ENCODE assay signal across 10 cellular contexts in the genomic region with DNA sequence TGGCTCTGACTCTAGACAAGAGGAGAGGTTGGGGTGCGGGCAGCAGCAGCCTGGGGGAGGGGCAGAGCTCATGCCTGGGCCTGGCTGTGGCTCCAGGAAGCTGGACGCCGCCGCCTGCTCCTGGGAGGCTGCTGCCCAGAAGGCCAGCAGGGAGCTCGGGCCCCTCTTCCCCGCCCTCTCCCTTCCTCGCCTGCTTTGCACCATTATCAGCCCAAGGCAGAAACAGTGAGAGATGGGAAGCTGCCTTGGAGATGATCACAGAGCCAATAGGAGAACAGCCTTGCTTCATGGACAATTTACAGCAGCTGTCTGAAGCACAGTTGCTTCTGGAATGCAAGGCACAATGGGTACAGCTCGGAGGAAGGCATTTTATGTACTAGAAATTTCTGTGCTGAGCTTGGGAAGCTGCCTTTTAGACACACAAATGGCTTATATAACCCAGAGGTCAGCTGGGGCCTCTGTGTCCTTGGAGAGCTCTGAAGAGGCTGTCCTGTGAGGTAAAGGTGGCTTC. TPM values are rescaled to one million over a fixed set of nuclear protein-coding genes. Genes with fewer than 3 reads are reported as not detected.
DNase-seq lines count a peak whose midpoint lies in the region; ATAC-seq and TF ChIP-seq lines count a peak whose summit lies in the region.
"Had no signal": no experiment of that assay in that cellular context is flagged by ENCODE, and none has a peak within 500 bp of the region (broad histone marks: within the 10 kb centered on the region; RNA-seq: fewer than 3 reads in every experiment).

No MANE protein-coding gene starts in this region.

- peaks cover 13% of the 10 kb centered on the region; the same call in 1 of the 2 replicates for H3K9me3 Mint-ChIP-seq in WTC11
- H3K9me3 Mint-ChIP-seq in effector memory CD8-positive, alpha-beta T cell: no peaks in the 10 kb centered on the region
- H3K9me3 Mint-ChIP-seq: central memory CD8-positive, alpha-beta T cell had no signal

- CTCF ChIA-PET in WTC11 (lab: Charles Lee): interaction anchor here (0.7 to 2.7 kb wide), 6 partner anchors 16 to 155 kb away, joined by 3 to 15 read pairs (median 4); no protein-coding TSS in a partner anchor

- TF ChIP-seq POLR2A in ovary (IDR thresholded peaks at IDR 0.05): no peak

- no peak for TF ChIP-seq EP300 in ovary (IDR thresholded peaks at IDR 0.05)

- H3K36me3 ChIP-seq in cardiac muscle cell (no peaks in the 10 kb centered on the region), ovary (no peaks in the 10 kb centered on the region)

- WGBS in ovary, 3 donors: 0 to 2% (median 2%) methylated on average over 8 of the region's 8 CpGs

- H3K4me1 Mint-ChIP-seq in WTC11: peaks cover 26% of the 10 kb centered on the region
- H3K4me1 Mint-ChIP-seq in effector memory CD8-positive, alpha-beta T cell (ENCODE audit: low read depth in 2 of 2): peaks cover 0 to 4% of the 10 kb centered on the region in 2 donors
- H3K4me1 Mint-ChIP-seq: central memory CD8-positive, alpha-beta T cell had no signal

- no peaks in the 10 kb centered on the region for H3K27me3 ChIP-seq in cardiac muscle cell
- H3K27me3 ChIP-seq in ovary: no peaks in the 10 kb centered on the region

- no peaks in the 10 kb centered on the region for H3K9me3 ChIP-seq in cardiac muscle cell (ENCODE audit: low read depth)
- H3K9me3 ChIP-seq in ovary: no peaks in the 10 kb centered on the region

- TF ChIP-seq CTCF in WTC11 (IDR thresholded peaks at IDR 0.05) (no peak), cardiac muscle cell (IDR thresholded peaks at IDR 0.05; ENCODE audit: low read depth, low read length) (no peak), ovary (IDR thresholded peaks at IDR 0.05) (no peak)

- ATAC-seq in WTC11: peak; percentile 85
- ATAC-seq in HG03135 (IDR thresholded peaks at IDR 0.05; ENCODE audit: unreplicated experiment): no peak
- no peak for ATAC-seq in effector memory CD8-positive, alpha-beta T cell (replicated peaks)
- ATAC-seq in GM21381 (IDR thresholded peaks at IDR 0.05; ENCODE audit: unreplicated experiment): no peak

- POLR2A ChIA-PET in WTC11 (lab: Charles Lee): no interaction called here

- peak; percentile 79 for DNase-seq in AG20443 (ENCODE audit: low spot score)
- peak; percentile 58 for DNase-seq in WTC11 (ENCODE audit: low spot score)
- peak; percentile 74 to 78 for DNase-seq in cardiac muscle cell (ENCODE audit: low read depth in 1 of 2, low spot score in 1 of 2)
- peak; percentile 73 to 88 (median 84) for DNase-seq in ovary
- DNase-seq in NCI-H524 (lab: John Stamatoyannopoulos, UW): no peak
- no peak for DNase-seq in effector memory CD8-positive, alpha-beta T cell
- DNase-seq: stimulated activated CD4-positive, alpha-beta T cell treated with anti-CD3 and anti-CD28 coated beads, Interleukin-15, amount 100 ng/mL, for 24 hours had no signal

- H3K4me3 ChIP-seq in cardiac muscle cell (no peak overlapping the region), ovary (no peak overlapping the region)

- H3K4me1 ChIP-seq in cardiac muscle cell (ENCODE audit: low read depth) (peaks cover 18% of the 10 kb centered on the region), ovary (ENCODE audit: insufficient read depth) (peaks cover 8% of the 10 kb centered on the region)

- H3K27ac ChIP-seq in cardiac muscle cell (peak overlapping the region; percentile 74), ovary (peak overlapping the region; percentile 80 to 83)

- H3K4me3 Mint-ChIP-seq in WTC11: no peak overlapping the region
- no peak overlapping the region for H3K4me3 Mint-ChIP-seq in effector memory CD8-positive, alpha-beta T cell
- H3K4me3 Mint-ChIP-seq: central memory CD8-positive, alpha-beta T cell had no signal

- H3K36me3 Mint-ChIP-seq in WTC11: no peaks in the 10 kb centered on the region
- H3K36me3 Mint-ChIP-seq in effector memory CD8-positive, alpha-beta T cell (ENCODE audit: insufficient read depth): no peaks in the 10 kb centered on the region

- intact Hi-C loops in ovary (cut with DNase I): loop anchor here in 1 of 4 donors (10.0 kb wide), 1 partner anchor 93 kb away; no protein-coding TSS in a partner anchor

- no peaks in the 10 kb centered on the region; the same call in 1 of the 2 replicates for H3K27me3 Mint-ChIP-seq in WTC11 (ENCODE audit: low read depth)
- H3K27me3 Mint-ChIP-seq in effector memory CD8-positive, alpha-beta T cell: peaks cover 7 to 16% of the 10 kb centered on the region in 2 donors

- no peak overlapping the region for H3K27ac Mint-ChIP-seq in WTC11
- H3K27ac Mint-ChIP-seq in effector memory CD8-positive, alpha-beta T cell: no peak overlapping the region

TF ChIP-seq in WTC11, 78 proteins besides CTCF, POLR2A, EP300 and RAD21:
- TF ChIP-seq KAT7 (CRISPR knock-in tag; IDR thresholded peaks at IDR 0.05; ENCODE audit: borderline replicate concordance) (no peak), MYBL2 (CRISPR knock-in tag; IDR thresholded peaks at IDR 0.05) (no peak), ZNF416 (CRISPR knock-in tag; IDR thresholded peaks at IDR 0.05) (no peak), FOXK1 (CRISPR knock-in tag; IDR thresholded peaks at IDR 0.05) (no peak), HMGA2 (CRISPR knock-in tag; IDR thresholded peaks at IDR 0.05) (no peak), ZNF219 (CRISPR knock-in tag; IDR thresholded peaks at IDR 0.05; ENCODE audit: borderline replicate concordance) (no peak)
- TF ChIP-seq, protein P1, sequence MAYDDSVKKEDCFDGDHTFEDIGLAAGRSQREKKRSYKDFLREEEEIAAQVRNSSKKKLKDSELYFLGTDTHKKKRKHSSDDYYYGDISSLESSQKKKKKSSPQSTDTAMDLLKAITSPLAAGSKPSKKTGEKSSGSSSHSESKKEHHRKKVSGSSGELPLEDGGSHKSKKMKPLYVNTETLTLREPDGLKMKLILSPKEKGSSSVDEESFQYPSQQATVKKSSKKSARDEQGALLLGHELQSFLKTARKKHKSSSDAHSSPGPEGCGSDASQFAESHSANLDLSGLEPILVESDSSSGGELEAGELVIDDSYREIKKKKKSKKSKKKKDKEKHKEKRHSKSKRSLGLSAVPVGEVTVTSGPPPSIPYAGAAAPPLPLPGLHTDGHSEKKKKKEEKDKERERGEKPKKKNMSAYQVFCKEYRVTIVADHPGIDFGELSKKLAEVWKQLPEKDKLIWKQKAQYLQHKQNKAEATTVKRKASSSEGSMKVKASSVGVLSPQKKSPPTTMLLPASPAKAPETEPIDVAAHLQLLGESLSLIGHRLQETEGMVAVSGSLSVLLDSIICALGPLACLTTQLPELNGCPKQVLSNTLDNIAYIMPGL (CRISPR knock-in tag; IDR thresholded peaks at IDR 0.05): no peak
- TF ChIP-seq, protein P2, sequence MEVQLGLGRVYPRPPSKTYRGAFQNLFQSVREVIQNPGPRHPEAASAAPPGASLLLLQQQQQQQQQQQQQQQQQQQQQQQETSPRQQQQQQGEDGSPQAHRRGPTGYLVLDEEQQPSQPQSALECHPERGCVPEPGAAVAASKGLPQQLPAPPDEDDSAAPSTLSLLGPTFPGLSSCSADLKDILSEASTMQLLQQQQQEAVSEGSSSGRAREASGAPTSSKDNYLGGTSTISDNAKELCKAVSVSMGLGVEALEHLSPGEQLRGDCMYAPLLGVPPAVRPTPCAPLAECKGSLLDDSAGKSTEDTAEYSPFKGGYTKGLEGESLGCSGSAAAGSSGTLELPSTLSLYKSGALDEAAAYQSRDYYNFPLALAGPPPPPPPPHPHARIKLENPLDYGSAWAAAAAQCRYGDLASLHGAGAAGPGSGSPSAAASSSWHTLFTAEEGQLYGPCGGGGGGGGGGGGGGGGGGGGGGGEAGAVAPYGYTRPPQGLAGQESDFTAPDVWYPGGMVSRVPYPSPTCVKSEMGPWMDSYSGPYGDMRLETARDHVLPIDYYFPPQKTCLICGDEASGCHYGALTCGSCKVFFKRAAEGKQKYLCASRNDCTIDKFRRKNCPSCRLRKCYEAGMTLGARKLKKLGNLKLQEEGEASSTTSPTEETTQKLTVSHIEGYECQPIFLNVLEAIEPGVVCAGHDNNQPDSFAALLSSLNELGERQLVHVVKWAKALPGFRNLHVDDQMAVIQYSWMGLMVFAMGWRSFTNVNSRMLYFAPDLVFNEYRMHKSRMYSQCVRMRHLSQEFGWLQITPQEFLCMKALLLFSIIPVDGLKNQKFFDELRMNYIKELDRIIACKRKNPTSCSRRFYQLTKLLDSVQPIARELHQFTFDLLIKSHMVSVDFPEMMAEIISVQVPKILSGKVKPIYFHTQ (CRISPR knock-in tag; IDR thresholded peaks at IDR 0.05): no peak

RNA-seq across cellular contexts. Expression of a gene that starts 55.3 kb away (rescaled TPM):
- total RNA-seq in WTC11 (2021) (1.1 to 1.2 TPM (median 1.2 TPM) in 3 replicates), cardiac muscle cell (12.8 and 16.2 TPM in 2 replicates), ovary (10 to 100 TPM; 16.1 to 40.8 (median 25.9) TPM)
- polyA plus RNA-seq in cardiac muscle cell (12.0 and 12.2 TPM in 2 replicates), ovary (10 to 100 TPM in 1 of 2 donors, 1 to 10 TPM in 1; 5.9 to 11.2 TPM)

Comparison
In these comparisons a context has a peak if more than half of its experiments do, and no peak if none do; other contexts are left out.
1. DNase-seq: peak in AG20443 (single experiment), WTC11 (single experiment), cardiac muscle cell (2 of 2) and ovary (5 of 5); none in NCI-H524 (0 of 2) and effector memory CD8-positive, alpha-beta T cell (0 of 3).